ENCODE assay signal across 11 cellular contexts in genomic region chr6:132931937-132932336, GRCh38.
DNase-seq lines count a peak whose midpoint lies in the region; ATAC-seq and TF ChIP-seq lines count a peak whose summit lies in the region.
"Had no signal": no experiment of that assay in that cellular context is flagged by ENCODE, and none has a peak within 500 bp of the region (broad histone marks: within the 10 kb centered on the region; RNA-seq: fewer than 3 reads in every experiment).

No MANE protein-coding gene starts in this region.

- no peak for TF ChIP-seq POLR2A in thyroid gland (IDR thresholded peaks at IDR 0.05)

- peak; percentile 67 for ATAC-seq in WTC11
- ATAC-seq in upper lobe of right lung = peak; percentile 43
- ATAC-seq: heart left ventricle had no signal

- intact Hi-C loops in upper lobe of right lung (cut with DNase I) (no loop called here), thyroid gland (cut with DNase I) (no loop called here), dorsolateral prefrontal cortex (cut with DNase I) (no loop called here)

- no peak overlapping the region for H3K4me3 Mint-ChIP-seq in HFFc6
- no peak overlapping the region for H3K4me3 Mint-ChIP-seq in WTC11
- H3K4me3 Mint-ChIP-seq: stimulated activated naive CD8-positive, alpha-beta T cell treated with anti-CD3 and anti-CD28 coated beads, Interleukin-15, Interleukin-2, amounts not matched to agents 100 ng/mL and 50 ng/mL, for 24 hours had no signal

- no peaks in the 10 kb centered on the region for H4K20me1 ChIP-seq in smooth muscle cell (ENCODE audit: low read depth)

- H3K4me3 ChIP-seq in kidney epithelial cell (ENCODE audit: low read depth, low read length) = no peak overlapping the region
- H3K4me3 ChIP-seq in upper lobe of right lung = no peak overlapping the region
- H3K4me3 ChIP-seq in thyroid gland (replicated peaks in 1 of 3) = no peak overlapping the region
- no peak overlapping the region for H3K4me3 ChIP-seq in dorsolateral prefrontal cortex
- H3K4me3 ChIP-seq in smooth muscle cell = no peak overlapping the region
- H3K4me3 ChIP-seq: heart left ventricle had no signal

- H3K4me1 ChIP-seq in upper lobe of right lung = no peaks in the 10 kb centered on the region
- no peaks in the 10 kb centered on the region for H3K4me1 ChIP-seq in thyroid gland
- H3K4me1 ChIP-seq in smooth muscle cell (ENCODE audit: low read depth) = peaks cover 28% of the 10 kb centered on the region
- H3K4me1 ChIP-seq: heart left ventricle had no signal

- no peak overlapping the region for H3K27ac ChIP-seq in upper lobe of right lung
- H3K27ac ChIP-seq in thyroid gland = no peak overlapping the region
- H3K27ac ChIP-seq in dorsolateral prefrontal cortex = no peak overlapping the region
- H3K27ac ChIP-seq in smooth muscle cell (ENCODE audit: low read depth) = no peak overlapping the region
- H3K27ac ChIP-seq: heart left ventricle had no signal

- H3K79me2 ChIP-seq in smooth muscle cell (ENCODE audit: low read depth) = no peaks in the 10 kb centered on the region

- H3K27me3 Mint-ChIP-seq in HFFc6 (ENCODE audit: insufficient read depth) (peaks cover 8% of the 10 kb centered on the region), WTC11 (ENCODE audit: low read depth) (no peaks in the 10 kb centered on the region)

- H3K36me3 Mint-ChIP-seq in HFFc6 (ENCODE audit: low read depth) = no peaks in the 10 kb centered on the region
- no peaks in the 10 kb centered on the region for H3K36me3 Mint-ChIP-seq in WTC11

- 57 to 67% methylated on average over 2 of the region's 2 CpGs for WGBS in thyroid gland, 2 donors
- 16% methylated on average over 2 of the region's 2 CpGs for WGBS in smooth muscle cell (ENCODE audit: low lambda C conversion rate)

- H3K27me3 ChIP-seq in kidney epithelial cell (ENCODE audit: control insufficient read depth, insufficient read depth, low read length) (no peaks in the 10 kb centered on the region), upper lobe of right lung (peaks cover 3% of the 10 kb centered on the region), thyroid gland (no peaks in the 10 kb centered on the region), dorsolateral prefrontal cortex (peaks cover 0 to 3% (median 0%) of the 10 kb centered on the region in 45 donors), smooth muscle cell (ENCODE audit: low read depth) (peaks cover 24% of the 10 kb centered on the region)

- no peak overlapping the region for H3K9ac ChIP-seq in smooth muscle cell (ENCODE audit: low read depth)

- TF ChIP-seq CTCF in HFFc6 (IDR thresholded peaks at IDR 0.05) = no peak
- TF ChIP-seq CTCF in WTC11 (IDR thresholded peaks at IDR 0.05) = no peak
- no peak for TF ChIP-seq CTCF in kidney epithelial cell (IDR thresholded peaks at IDR 0.05; ENCODE audit: insufficient read depth, low read length, poor library complexity, severe bottlenecking)
- no peak for TF ChIP-seq CTCF in upper lobe of right lung (IDR thresholded peaks at IDR 0.05)
- no peak for TF ChIP-seq CTCF in thyroid gland (IDR thresholded peaks at IDR 0.05)
- no peak for TF ChIP-seq CTCF in dorsolateral prefrontal cortex (IDR thresholded peaks at IDR 0.05 in 54 of 56, conservative IDR thresholded peaks at IDR 0.05 in 2 of 56; ENCODE audit: low read depth in 1 of 56, partially characterized antibody in 56 of 56)
- no peak for TF ChIP-seq CTCF in smooth muscle cell (IDR thresholded peaks at IDR 0.05; ENCODE audit: borderline replicate concordance, insufficient read depth, poor library complexity, severe bottlenecking)

- CTCF ChIA-PET in WTC11 (lab: Charles Lee) = interaction anchor here (1.0 to 1.5 kb wide), 2 partner anchors 101 kb away, joined by 5 to 6 read pairs; no protein-coding TSS in a partner anchor

- H3F3A ChIP-seq in smooth muscle cell (ENCODE audit: low read depth) = no peaks in the 10 kb centered on the region

- no peak overlapping the region for H3K4me2 ChIP-seq in smooth muscle cell

- H3K36me3 ChIP-seq in kidney epithelial cell (ENCODE audit: control insufficient read depth, insufficient read depth, low read length) (no peaks in the 10 kb centered on the region), upper lobe of right lung (no peaks in the 10 kb centered on the region), thyroid gland (no peaks in the 10 kb centered on the region), smooth muscle cell (ENCODE audit: low read depth) (no peaks in the 10 kb centered on the region)
- H3K36me3 ChIP-seq: heart left ventricle had no signal

- H3K9me3 Mint-ChIP-seq in HFFc6 = no peaks in the 10 kb centered on the region
- no peaks in the 10 kb centered on the region for H3K9me3 Mint-ChIP-seq in WTC11
- H3K9me3 Mint-ChIP-seq: stimulated activated naive CD8-positive, alpha-beta T cell treated with anti-CD3 and anti-CD28 coated beads, Interleukin-15, Interleukin-2, amounts not matched to agents 100 ng/mL and 50 ng/mL, for 24 hours had no signal

- DNase-seq in HFFc6 (peak; percentile 43), WTC11 (ENCODE audit: low spot score) (no peak), kidney epithelial cell (ENCODE audit: low read depth) (peak; percentile 58), upper lobe of right lung (no peak), thyroid gland (no peak), dorsolateral prefrontal cortex (no peak), smooth muscle cell (lab: John Stamatoyannopoulos, UW; ENCODE audit: unreplicated experiment) (no peak)
- DNase-seq: cerebellar nuclear complex, heart left ventricle, T-helper 9 cell had no signal

- no peaks in the 10 kb centered on the region for H3K4me1 Mint-ChIP-seq in HFFc6 (ENCODE audit: low read depth)
- peaks cover 25% of the 10 kb centered on the region for H3K4me1 Mint-ChIP-seq in WTC11

- H2AFZ ChIP-seq in smooth muscle cell (ENCODE audit: low read depth) = no peak overlapping the region

- POLR2A ChIA-PET in WTC11 (lab: Charles Lee) = no interaction called here

- H3K9me3 ChIP-seq in upper lobe of right lung = no peaks in the 10 kb centered on the region
- H3K9me3 ChIP-seq in thyroid gland = no peaks in the 10 kb centered on the region
- no peaks in the 10 kb centered on the region for H3K9me3 ChIP-seq in smooth muscle cell (replicated peaks; ENCODE audit: low read depth)
- H3K9me3 ChIP-seq: heart left ventricle had no signal

- no peak overlapping the region for H3K27ac Mint-ChIP-seq in HFFc6
- H3K27ac Mint-ChIP-seq in WTC11 = no peak overlapping the region
- H3K27ac Mint-ChIP-seq: stimulated activated naive CD8-positive, alpha-beta T cell treated with anti-CD3 and anti-CD28 coated beads, Interleukin-15, Interleukin-2, amounts not matched to agents 100 ng/mL and 50 ng/mL, for 24 hours had no signal

TF ChIP-seq in WTC11, 78 proteins besides CTCF, POLR2A, EP300 and RAD21 (continues in another document):
- TF ChIP-seq ZBTB21 (CRISPR knock-in tag; IDR thresholded peaks at IDR 0.05; ENCODE audit: borderline replicate concordance) (no peak), STAT6 (CRISPR knock-in tag; conservative IDR thresholded peaks at IDR 0.05; ENCODE audit: low read depth) (no peak), HMGA2 (CRISPR knock-in tag; IDR thresholded peaks at IDR 0.05) (no peak), ZSCAN18 (CRISPR knock-in tag; IDR thresholded peaks at IDR 0.05) (no peak), E2F5 (CRISPR knock-in tag; IDR thresholded peaks at IDR 0.05) (no peak), MLX (CRISPR knock-in tag; IDR thresholded peaks at IDR 0.05) (no peak)

Comparison
In these comparisons a context has a peak if more than half of its experiments do, and no peak if none do; other contexts are left out.
1. DNase-seq: peak in HFFc6 (single experiment) and kidney epithelial cell (single experiment); none in WTC11 (single experiment), upper lobe of right lung (single experiment), thyroid gland (0 of 2), dorsolateral prefrontal cortex (0 of 10) and smooth muscle cell (single experiment).